Comparison of ENCODE assay signal across 1 cellular context in the genomic region with DNA sequence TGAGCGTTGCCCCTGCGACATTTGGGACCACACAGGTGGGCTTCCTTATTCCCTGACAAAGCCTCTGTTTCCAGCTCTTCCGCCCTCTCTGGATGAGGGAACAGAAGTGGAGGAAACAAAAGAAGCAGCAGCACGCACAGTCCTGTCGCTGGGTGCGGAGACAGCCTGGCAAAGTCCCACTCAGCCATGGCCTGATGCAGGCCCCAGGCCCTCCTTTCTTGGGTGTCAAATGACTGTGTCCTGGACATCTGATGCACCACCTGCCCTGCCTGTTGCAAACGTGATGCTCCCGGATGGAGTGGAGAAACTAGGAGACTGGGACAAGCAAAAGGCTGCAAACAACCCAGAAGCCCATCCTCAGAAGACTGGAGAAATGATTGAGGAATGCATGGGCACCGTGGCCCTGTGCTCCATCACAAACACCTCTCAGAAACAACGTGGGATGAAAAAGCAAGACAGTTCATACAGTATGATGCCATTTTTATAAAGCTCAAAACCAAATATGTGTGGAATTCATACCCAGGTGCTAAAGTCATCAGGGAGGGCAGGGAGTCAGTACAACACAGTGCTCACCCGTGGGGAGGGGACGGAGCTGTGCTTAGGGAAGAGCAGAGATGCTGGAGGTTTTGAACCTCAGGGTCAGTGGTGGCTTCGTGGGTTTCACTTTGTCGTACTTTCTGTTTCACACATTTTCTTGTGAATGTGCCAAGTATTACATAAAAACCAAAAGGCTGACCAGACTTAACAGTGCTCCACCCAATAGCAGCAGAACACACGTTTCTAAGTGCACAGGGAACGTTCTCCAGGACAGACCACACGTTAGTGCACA.
TF ChIP-seq lines count a peak whose summit lies in the region.

No MANE protein-coding gene starts in this region.

TF ChIP-seq in SK-N-SH, 30 proteins besides CTCF, POLR2A, EP300 and RAD21 (continued from another document):
- TF ChIP-seq, protein P1, sequence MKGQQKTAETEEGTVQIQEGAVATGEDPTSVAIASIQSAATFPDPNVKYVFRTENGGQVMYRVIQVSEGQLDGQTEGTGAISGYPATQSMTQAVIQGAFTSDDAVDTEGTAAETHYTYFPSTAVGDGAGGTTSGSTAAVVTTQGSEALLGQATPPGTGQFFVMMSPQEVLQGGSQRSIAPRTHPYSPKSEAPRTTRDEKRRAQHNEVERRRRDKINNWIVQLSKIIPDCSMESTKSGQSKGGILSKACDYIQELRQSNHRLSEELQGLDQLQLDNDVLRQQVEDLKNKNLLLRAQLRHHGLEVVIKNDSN (IDR thresholded peaks at IDR 0.05; ENCODE audit: borderline replicate concordance, low read depth), result no peak
- TF ChIP-seq SMC3 (IDR thresholded peaks at IDR 0.05; ENCODE audit: low read depth, low read length), result no peak
- TF ChIP-seq NRF1 (IDR thresholded peaks at IDR 0.05; ENCODE audit: low read depth, low read length), result no peak
- TF ChIP-seq, protein P2, sequence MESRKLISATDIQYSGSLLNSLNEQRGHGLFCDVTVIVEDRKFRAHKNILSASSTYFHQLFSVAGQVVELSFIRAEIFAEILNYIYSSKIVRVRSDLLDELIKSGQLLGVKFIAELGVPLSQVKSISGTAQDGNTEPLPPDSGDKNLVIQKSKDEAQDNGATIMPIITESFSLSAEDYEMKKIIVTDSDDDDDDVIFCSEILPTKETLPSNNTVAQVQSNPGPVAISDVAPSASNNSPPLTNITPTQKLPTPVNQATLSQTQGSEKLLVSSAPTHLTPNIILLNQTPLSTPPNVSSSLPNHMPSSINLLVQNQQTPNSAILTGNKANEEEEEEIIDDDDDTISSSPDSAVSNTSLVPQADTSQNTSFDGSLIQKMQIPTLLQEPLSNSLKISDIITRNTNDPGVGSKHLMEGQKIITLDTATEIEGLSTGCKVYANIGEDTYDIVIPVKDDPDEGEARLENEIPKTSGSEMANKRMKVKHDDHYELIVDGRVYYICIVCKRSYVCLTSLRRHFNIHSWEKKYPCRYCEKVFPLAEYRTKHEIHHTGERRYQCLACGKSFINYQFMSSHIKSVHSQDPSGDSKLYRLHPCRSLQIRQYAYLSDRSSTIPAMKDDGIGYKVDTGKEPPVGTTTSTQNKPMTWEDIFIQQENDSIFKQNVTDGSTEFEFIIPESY (IDR thresholded peaks at IDR 0.05; ENCODE audit: borderline replicate concordance, low read depth), result no peak
- TF ChIP-seq RCOR1 (IDR thresholded peaks at IDR 0.05; ENCODE audit: low read length), result no peak
- TF ChIP-seq TAF1 (IDR thresholded peaks at IDR 0.05; ENCODE audit: borderline replicate concordance, low read depth, low read length), result no peak
TF ChIP-seq in SK-N-SH: peak in this region for 5.
